ENCODE assay signal across 8 cellular contexts in genomic region chr3:176663819-176664218, GRCh38.
DNase-seq lines count a peak whose midpoint lies in the region; ATAC-seq, FAIRE-seq and TF ChIP-seq lines count a peak whose summit lies in the region.

No MANE protein-coding gene starts in this region.

- no peak for ATAC-seq in HG02623 (IDR thresholded peaks at IDR 0.05; ENCODE audit: unreplicated experiment)
- no peak for ATAC-seq in activated CD4-positive, alpha-beta T cell treated with anti-CD3 and anti-CD28 coated beads for 36 hours

- H3K27me3 Mint-ChIP-seq in activated CD4-positive, alpha-beta T cell treated with anti-CD3 and anti-CD28 coated beads for 36 hours = no peaks in the 10 kb centered on the region

- H3K4me1 Mint-ChIP-seq in activated CD4-positive, alpha-beta T cell treated with anti-CD3 and anti-CD28 coated beads for 36 hours = no peaks in the 10 kb centered on the region

- POLR2A ChIA-PET in activated CD4-positive, alpha-beta T cell treated with anti-CD3 and anti-CD28 coated beads for 36 hours (lab: Charles Lee) = no interaction called here

- CTCF ChIA-PET in activated CD4-positive, alpha-beta T cell treated with anti-CD3 and anti-CD28 coated beads for 36 hours (lab: Charles Lee) = interaction anchor here (0.7 to 1.3 kb wide), 2 partner anchors 10 to 577 kb away, joined by 3 read pairs; no protein-coding TSS in a partner anchor

- no peaks in the 10 kb centered on the region for H4K20me1 ChIP-seq in smooth muscle cell (ENCODE audit: low read depth)

- no peak overlapping the region for H3K9ac ChIP-seq in smooth muscle cell (ENCODE audit: low read depth)

- no peaks in the 10 kb centered on the region for H3K36me3 ChIP-seq in smooth muscle cell (ENCODE audit: low read depth)

- 43% methylated on average over 5 of the region's 5 CpGs for WGBS in smooth muscle cell (ENCODE audit: low lambda C conversion rate)

- peak; percentile 91 for FAIRE-seq in G401.6 (lab: Jason Lieb, UNC)

- no peak overlapping the region for H3K27ac Mint-ChIP-seq in activated CD4-positive, alpha-beta T cell treated with anti-CD3 and anti-CD28 coated beads for 36 hours

- in situ Hi-C loops in SK-MEL-5 (cut with HindIII; ENCODE audit: low pct_unique_long_range_greater_than_20kb, low sequenced_read_pairs) = no loop called here

- H3K27ac ChIP-seq in smooth muscle cell (ENCODE audit: low read depth) = no peak overlapping the region

- no peak overlapping the region for H3K4me3 ChIP-seq in smooth muscle cell

- DNase-seq in NAMALWA (ENCODE audit: low spot score) (peak; percentile 41), SK-MEL-5 (ENCODE audit: low read depth, low spot score) (peak; percentile 75), foreskin melanocyte (peak; percentile 30), smooth muscle cell (lab: John Stamatoyannopoulos, UW; ENCODE audit: unreplicated experiment) (no peak), UCSD-AML1 (lab: John Stamatoyannopoulos, UW; ENCODE audit: unreplicated experiment) (no peak)
- DNase-seq in activated CD4-positive, alpha-beta T cell treated with anti-CD3 and anti-CD28 coated beads for 36 hours = no peak

- H3K9me3 Mint-ChIP-seq in activated CD4-positive, alpha-beta T cell treated with anti-CD3 and anti-CD28 coated beads for 36 hours (ENCODE audit: low read depth) = no peaks in the 10 kb centered on the region

- H3K27me3 ChIP-seq in smooth muscle cell (ENCODE audit: low read depth) = no peaks in the 10 kb centered on the region

- peaks cover 10% of the 10 kb centered on the region for H3K4me1 ChIP-seq in smooth muscle cell (ENCODE audit: low read depth)

- intact Hi-C loops in activated CD4-positive, alpha-beta T cell treated with anti-CD3 and anti-CD28 coated beads for 36 hours (cut with DNase I, micrococcal nuclease) = no loop called here

- no peaks in the 10 kb centered on the region for H3K9me3 ChIP-seq in smooth muscle cell (replicated peaks; ENCODE audit: low read depth)

- no peak overlapping the region for H3K4me3 Mint-ChIP-seq in activated CD4-positive, alpha-beta T cell treated with anti-CD3 and anti-CD28 coated beads for 36 hours

- H3K4me2 ChIP-seq in smooth muscle cell = peak overlapping the region; percentile 32

- peak overlapping the region; percentile 6 for H2AFZ ChIP-seq in smooth muscle cell (ENCODE audit: low read depth)

- peak; percentile 47 for TF ChIP-seq CTCF in smooth muscle cell (IDR thresholded peaks at IDR 0.05; ENCODE audit: borderline replicate concordance, insufficient read depth, poor library complexity, severe bottlenecking)

- H3F3A ChIP-seq in smooth muscle cell (ENCODE audit: low read depth) = no peaks in the 10 kb centered on the region

- no peaks in the 10 kb centered on the region for H3K79me2 ChIP-seq in smooth muscle cell (ENCODE audit: low read depth)

- H3K36me3 Mint-ChIP-seq in activated CD4-positive, alpha-beta T cell treated with anti-CD3 and anti-CD28 coated beads for 36 hours (ENCODE audit: low read depth) = no peaks in the 10 kb centered on the region

Comparison
In these comparisons a context has a peak if more than half of its experiments do, and no peak if none do; other contexts are left out.
1. DNase-seq: peak in NAMALWA (single experiment), SK-MEL-5 (single experiment) and foreskin melanocyte (single experiment); none in smooth muscle cell (single experiment), UCSD-AML1 (single experiment) and activated CD4-positive, alpha-beta T cell treated with anti-CD3 and anti-CD28 coated beads for 36 hours (single experiment).